In the genomic region with DNA sequence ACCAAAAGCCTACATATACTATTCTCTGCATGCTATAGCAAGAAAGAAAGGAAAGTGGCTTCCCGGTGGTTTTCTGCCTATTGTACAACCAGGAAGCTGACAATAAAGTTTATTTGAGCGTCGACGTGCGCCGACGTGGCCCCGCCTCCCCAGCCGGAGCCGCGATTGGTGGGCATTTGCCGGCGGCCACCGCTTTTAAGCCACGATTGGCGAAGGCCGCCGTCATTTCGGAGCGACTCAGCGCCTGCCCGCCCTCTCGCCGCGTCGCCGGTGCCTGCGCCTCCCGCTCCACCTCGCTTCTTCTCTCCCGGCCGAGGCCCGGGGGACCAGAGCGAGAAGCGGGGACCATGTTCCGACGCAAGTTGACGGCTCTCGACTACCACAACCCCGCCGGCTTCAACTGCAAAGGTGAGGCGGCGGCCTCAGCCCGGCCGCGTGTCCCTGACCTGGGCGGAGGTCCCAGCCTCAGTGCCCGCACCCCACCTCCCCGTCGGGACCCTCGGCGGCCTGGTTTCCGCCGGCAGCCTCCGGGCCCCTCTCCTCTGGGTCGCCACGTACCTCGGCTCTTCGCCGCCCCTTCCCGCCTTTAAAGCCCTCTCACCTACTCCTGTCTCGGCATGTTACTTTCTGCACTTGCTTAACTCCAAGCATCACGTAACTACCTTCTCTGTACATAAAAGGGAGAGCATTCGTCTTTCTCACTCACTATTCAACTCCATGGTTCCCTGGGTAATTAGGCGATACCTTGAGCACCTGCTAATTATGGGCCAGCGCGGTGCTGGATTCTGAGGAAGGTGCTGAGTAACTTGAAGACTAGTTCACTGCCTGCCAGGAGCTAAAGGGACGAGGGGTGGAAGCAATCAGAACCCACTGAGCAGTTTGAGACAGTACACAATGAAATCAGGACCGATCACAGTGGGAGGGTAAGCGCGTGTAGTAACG, we compare ENCODE assay signal across 1 cellular context.
TF ChIP-seq lines count a peak whose summit lies in the region.

A gene (plus strand): TSS at position 254 of the 942 bp plus-strand sequence. CDS start 94 bp downstream, at position 348.

TF ChIP-seq in WTC11, 78 proteins besides CTCF, POLR2A, EP300 and RAD21 (continued from another document):
- TF ChIP-seq, protein P1, sequence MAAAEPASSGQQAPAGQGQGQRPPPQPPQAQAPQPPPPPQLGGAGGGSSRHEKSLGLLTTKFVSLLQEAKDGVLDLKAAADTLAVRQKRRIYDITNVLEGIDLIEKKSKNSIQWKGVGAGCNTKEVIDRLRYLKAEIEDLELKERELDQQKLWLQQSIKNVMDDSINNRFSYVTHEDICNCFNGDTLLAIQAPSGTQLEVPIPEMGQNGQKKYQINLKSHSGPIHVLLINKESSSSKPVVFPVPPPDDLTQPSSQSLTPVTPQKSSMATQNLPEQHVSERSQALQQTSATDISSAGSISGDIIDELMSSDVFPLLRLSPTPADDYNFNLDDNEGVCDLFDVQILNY (CRISPR knock-in tag; IDR thresholded peaks at IDR 0.05): peak; percentile 76
- TF ChIP-seq, protein P2, sequence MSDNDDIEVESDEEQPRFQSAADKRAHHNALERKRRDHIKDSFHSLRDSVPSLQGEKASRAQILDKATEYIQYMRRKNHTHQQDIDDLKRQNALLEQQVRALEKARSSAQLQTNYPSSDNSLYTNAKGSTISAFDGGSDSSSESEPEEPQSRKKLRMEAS (CRISPR knock-in tag; IDR thresholded peaks at IDR 0.05): peak; percentile 66
- TF ChIP-seq ZNF416 (CRISPR knock-in tag; IDR thresholded peaks at IDR 0.05) (no peak), TEAD1 (CRISPR knock-in tag; IDR thresholded peaks at IDR 0.05) (peak; percentile 61; the same call in 1 of the 2 replicates), CREM (CRISPR knock-in tag; IDR thresholded peaks at IDR 0.05) (peak; percentile 82; the same call in 1 of the 2 replicates), MYBL2 (CRISPR knock-in tag; IDR thresholded peaks at IDR 0.05) (peak; percentile 57; the same call in 1 of the 2 replicates)
